ENCODE assay signal across 6 cellular contexts in genomic region chr1:1001057-1001630, GRCh38. TPM values are rescaled to one million over a fixed set of nuclear protein-coding genes. Genes with fewer than 3 reads are reported as not detected.
A peak's percentile ranks its signal among the peaks of the same experiment; 100 is the strongest.
DNase-seq lines count a peak whose midpoint lies in the region; ATAC-seq and FAIRE-seq lines count a peak whose summit lies in the region.

No MANE protein-coding gene starts in this region.

- FAIRE-seq in small intestine (lab: Jason Lieb, UNC): no peak

- H3K36me3 ChIP-seq in iPS-18a (ENCODE audit: control insufficient read depth, low read depth, low read length) (no peaks in the 10 kb centered on the region), small intestine (ENCODE audit: control insufficient read depth in 2 of 2, insufficient read depth in 2 of 2, low read length in 2 of 2) (no peaks in the 10 kb centered on the region)

- peak; percentile 4 for DNase-seq in stimulated activated CD4-positive, alpha-beta T cell treated with anti-CD3 and anti-CD28 coated beads, Interleukin-4, amount 100 ng/mL, for 1 hour
- no peak for DNase-seq in stimulated activated CD4-positive, alpha-beta T cell treated with anti-CD3 and anti-CD28 coated beads, Interleukin-2, amount 100 ng/mL, for 24 hours
- DNase-seq in AG08395 (ENCODE audit: low spot score) (no peak), small intestine (no peak)

- H3K9me3 ChIP-seq in iPS-18a (ENCODE audit: control insufficient read depth, low read depth, low read length) (no peaks in the 10 kb centered on the region), small intestine (ENCODE audit: control insufficient read depth, low read depth) (no peaks in the 10 kb centered on the region)

- 2 to 3% (median 2%) methylated on average over 32 to 36 of the region's 36 CpGs for WGBS in small intestine, 3 donors

- no peak for ATAC-seq in HG03378 (IDR thresholded peaks at IDR 0.05; ENCODE audit: unreplicated experiment)

- H3K27me3 ChIP-seq in iPS-18a (ENCODE audit: control insufficient read depth, insufficient read depth, low read length) (peaks cover 94% of the 10 kb centered on the region), small intestine (ENCODE audit: control insufficient read depth in 2 of 2, insufficient read depth in 2 of 2, low read length in 2 of 2) (peaks cover 13 to 16% of the 10 kb centered on the region in 2 donors)

- H3K4me1 ChIP-seq in iPS-18a (ENCODE audit: control insufficient read depth, low read depth, low read length) (peaks cover 8% of the 10 kb centered on the region), small intestine (ENCODE audit: control insufficient read depth in 2 of 2, insufficient read depth in 1 of 2, low read depth in 1 of 2, low read length in 1 of 2) (peaks cover 0 to 4% of the 10 kb centered on the region in 2 donors)

- no peak overlapping the region for H3K9ac ChIP-seq in iPS-18a (ENCODE audit: low read length)

- H3K4me3 ChIP-seq in iPS-18a (ENCODE audit: low read length): peak overlapping the region; percentile 44
- peak overlapping the region in 1 of 2 donors; percentile 56 for H3K4me3 ChIP-seq in small intestine (ENCODE audit: low read depth in 1 of 2, low read length in 2 of 2)

- H3K27ac ChIP-seq in iPS-18a (ENCODE audit: low read length) (no peak overlapping the region), small intestine (ENCODE audit: low read depth in 1 of 2, low read length in 1 of 2) (peak overlapping the region in 1 of 2 donors; percentile 95)

RNA-seq across cellular contexts. Expression of gene HES4, which starts 1.2 kb away (rescaled TPM):
- polyA plus RNA-seq in small intestine: 1 to 10 TPM in 2 of 3 donors, under 1 TPM in 1; 0.89 to 8.2 (median 6.2) TPM

RNA-seq across cellular contexts. Expression of gene ISG15, which starts 12.2 kb away (rescaled TPM):
- polyA plus RNA-seq in small intestine: 100 to 1,000 TPM in 2 of 3 donors, 10 to 100 TPM in 1; 86.3 to 282 (median 277) TPM

RNA-seq across cellular contexts. Expression of gene AGRN, which starts 18.8 kb away (rescaled TPM):
- polyA plus RNA-seq in small intestine: 10 to 100 TPM; 13.2 to 20.9 (median 18.9) TPM

RNA-seq across cellular contexts. Expression of gene PERM1, which starts 19.3 kb away (rescaled TPM):
- 1 to 10 TPM in 1 of 3 donors, under 1 TPM in 1, not detected in 1; 0.30 to 1.6 TPM for polyA plus RNA-seq in small intestine

RNA-seq across cellular contexts. Expression of gene PLEKHN1, which starts 34.9 kb away (rescaled TPM):
- under 1 TPM; 0.72 to 0.89 (median 0.81) TPM for polyA plus RNA-seq in small intestine
